Comparison of ENCODE assay signal across 16 cellular contexts in genomic region chr6:119720160-119720559, GRCh38.
DNase-seq lines count a peak whose midpoint lies in the region; ATAC-seq and TF ChIP-seq lines count a peak whose summit lies in the region.
"Had no signal": no experiment of that assay in that cellular context is flagged by ENCODE, and none has a peak within 500 bp of the region (broad histone marks: within the 10 kb centered on the region; RNA-seq: fewer than 3 reads in every experiment).

No MANE protein-coding gene starts in this region.

- H2AFZ ChIP-seq in PC-3 (ENCODE audit: low read length) (no peak overlapping the region), fibroblast of lung (ENCODE audit: low read length) (no peak overlapping the region)

- H3K4me3 ChIP-seq in AG09309 (ENCODE audit: control insufficient read depth, low read depth, low read length) = no peak overlapping the region
- H3K4me3 ChIP-seq in PC-3 (ENCODE audit: low read length) = no peak overlapping the region
- H3K4me3 ChIP-seq in fibroblast of lung (replicated peaks in 1 of 4; ENCODE audit: control extremely low read depth in 1 of 4, insufficient read depth in 1 of 4, low read depth in 3 of 4, low read length in 4 of 4) = no peak overlapping the region
- H3K4me3 ChIP-seq: coronary artery, psoas muscle had no signal

- intact Hi-C loops in PC-3 (cut with micrococcal nuclease) = no loop called here

- H4K20me1 ChIP-seq in PC-3 (ENCODE audit: low read length) = no peaks in the 10 kb centered on the region
- H4K20me1 ChIP-seq in fibroblast of lung (ENCODE audit: control insufficient read depth, extremely low read depth, insufficient read depth, low read length) = no peaks in the 10 kb centered on the region

- H3K4me1 ChIP-seq in PC-3 (ENCODE audit: insufficient read depth, low read length) = no peaks in the 10 kb centered on the region
- no peaks in the 10 kb centered on the region for H3K4me1 ChIP-seq in fibroblast of lung (ENCODE audit: control insufficient read depth, extremely low read depth, insufficient read depth, low read length)
- H3K4me1 ChIP-seq: psoas muscle had no signal

- H3K4me2 ChIP-seq in PC-3 (ENCODE audit: low read length) = no peak overlapping the region
- H3K4me2 ChIP-seq in fibroblast of lung (ENCODE audit: extremely low read depth, insufficient read depth, low read length) = no peak overlapping the region
- H3K4me2 ChIP-seq: KMS-11 had no signal

- H3K79me2 ChIP-seq in PC-3 (ENCODE audit: low read length) (no peaks in the 10 kb centered on the region), fibroblast of lung (ENCODE audit: control insufficient read depth, insufficient read depth, low read length) (no peaks in the 10 kb centered on the region)

- BruUV-seq in PC-3 (replicated peaks; lab: Mats Ljungman, UMichigan) = no TSS peak

- no peaks in the 10 kb centered on the region for H3F3A ChIP-seq in PC-3 (ENCODE audit: low read length, unreplicated experiment)

- POLR2A ChIA-PET in PC-3 (lab: Charles Lee; ENCODE audit: unreplicated experiment) = interaction anchor here (0.6 kb wide), 1 partner anchor 293 kb away, joined by 7 read pairs; no protein-coding TSS in a partner anchor

- H3K9me3 ChIP-seq in PC-3 (ENCODE audit: low read length) (no peaks in the 10 kb centered on the region), fibroblast of lung (ENCODE audit: control insufficient read depth, insufficient read depth, low read depth, low read length) (no peaks in the 10 kb centered on the region)
- H3K9me3 ChIP-seq: psoas muscle had no signal

- H3K27me3 ChIP-seq in PC-3 (ENCODE audit: low read length) = no peaks in the 10 kb centered on the region
- H3K27me3 ChIP-seq in fibroblast of lung (ENCODE audit: control insufficient read depth, insufficient read depth, low read length) = no peaks in the 10 kb centered on the region

- ATAC-seq in GM18907 (IDR thresholded peaks at IDR 0.05; ENCODE audit: unreplicated experiment) (peak; percentile 48), PC-3 (peak; percentile 31; the same call in 1 of the 2 replicates)
- ATAC-seq: CD8-positive, alpha-beta T cell; psoas muscle had no signal

- H3K9me2 ChIP-seq in PC-3 (replicated peaks; ENCODE audit: low read length) = no peaks in the 10 kb centered on the region

- H3K27ac ChIP-seq in PC-3 (ENCODE audit: low read length) (no peak overlapping the region), fibroblast of lung (ENCODE audit: insufficient read depth, low read length) (no peak overlapping the region)
- H3K27ac ChIP-seq: coronary artery, KMS-11, psoas muscle had no signal

- H3K36me3 ChIP-seq in PC-3 (ENCODE audit: low read depth, low read length) = no peaks in the 10 kb centered on the region
- H3K36me3 ChIP-seq in fibroblast of lung (ENCODE audit: control insufficient read depth, insufficient read depth, low read length) = no peaks in the 10 kb centered on the region

- TF ChIP-seq CTCF in AG09309 (IDR thresholded peaks at IDR 0.05; ENCODE audit: control insufficient read depth, insufficient read depth, low read depth, low read length, missing control alignments) = peak; percentile 43
- peak; percentile 46; the same call in 1 of the 2 replicates for TF ChIP-seq CTCF in PC-3 (conservative IDR thresholded peaks at IDR 0.05; ENCODE audit: low read depth, low read length)
- peak; percentile 8 to 29 for TF ChIP-seq CTCF in fibroblast of lung (conservative IDR thresholded peaks at IDR 0.05 in 1 of 2, IDR thresholded peaks at IDR 0.05 in 1 of 2; ENCODE audit: low read depth in 1 of 2, low read length in 2 of 2)

- CTCF ChIA-PET in PC-3 (lab: Charles Lee) = interaction anchor here (0.6 to 0.8 kb wide), 4 partner anchors 13 to 370 kb away, joined by 3 to 6 read pairs (median 3); no protein-coding TSS in a partner anchor

- no peak overlapping the region for H3K9ac ChIP-seq in PC-3 (ENCODE audit: low read length)
- H3K9ac ChIP-seq in fibroblast of lung (ENCODE audit: insufficient read depth, low read length) = no peak overlapping the region
- H3K9ac ChIP-seq: KMS-11 had no signal

- DNase-seq in AG09309 (ENCODE audit: low read depth) = no peak
- peak; percentile 29 for DNase-seq in PC-3
- peak in 1 of 2 donors; percentile 15 for DNase-seq in fibroblast of lung (ENCODE audit: low read depth in 2 of 2)
- no peak for DNase-seq in NCI-H1436 treated with DMSO at 0.1 percent for 48 hours (lab: John Stamatoyannopoulos, UW)
- no peak for DNase-seq in NCI-H2029 (lab: John Stamatoyannopoulos, UW)
- DNase-seq in hippocampal formation (lab: John Stamatoyannopoulos, UW) = no peak
- no peak for DNase-seq in T-helper 9 cell
- DNase-seq: activated naive CD4-positive, alpha-beta T cell treated with Interleukin-2 at 50 U/mL for 16 hours; CD8-positive, alpha-beta T cell; hypothalamus; NCI-H345; psoas muscle; stimulated activated CD4-positive, alpha-beta T cell treated with anti-CD3 and anti-CD28 coated beads, Interleukin-4, amount 100 ng/mL, for 1 hour had no signal
